ENCODE assay signal across 19 cellular contexts in the genomic region with DNA sequence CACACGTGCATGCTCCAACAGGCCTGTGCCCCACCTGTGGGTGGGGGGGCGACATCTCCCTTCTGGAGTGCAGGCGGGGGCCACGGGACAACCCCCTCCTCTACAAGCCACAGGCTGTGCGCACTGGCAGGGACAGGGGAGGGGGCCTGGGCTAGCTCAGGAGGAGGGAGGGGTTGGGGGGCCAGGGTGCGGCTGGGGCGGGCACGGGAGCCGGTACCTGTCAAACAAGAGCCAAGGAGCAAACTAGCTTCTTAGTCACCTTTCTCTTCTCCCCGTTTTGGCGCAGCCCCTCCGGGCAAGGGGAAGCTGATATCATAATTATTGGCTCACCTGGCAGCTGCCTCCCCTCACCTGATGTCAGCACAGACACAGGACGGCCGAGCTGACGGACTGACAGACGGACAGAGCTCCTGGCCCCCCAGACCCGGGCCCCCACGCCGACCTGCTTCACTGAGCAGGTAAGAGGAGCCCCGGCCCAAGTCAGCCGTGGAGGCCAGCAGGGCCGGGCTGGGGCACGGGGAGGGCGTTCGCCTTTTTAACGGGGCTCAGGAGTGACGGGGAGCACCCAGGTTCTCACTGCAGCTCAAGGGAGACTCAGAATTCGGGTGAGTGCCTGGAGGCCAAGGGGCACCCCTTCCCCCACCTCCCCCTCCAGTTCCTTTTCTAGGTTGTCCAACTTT. TPM values are rescaled to one million over a fixed set of nuclear protein-coding genes. Genes with fewer than 3 reads are reported as not detected.
"Had no signal": no experiment of that assay in that cellular context is flagged by ENCODE, and none has a peak within 500 bp of the region (broad histone marks: within the 10 kb centered on the region; RNA-seq: fewer than 3 reads in every experiment).

A gene with protein sequence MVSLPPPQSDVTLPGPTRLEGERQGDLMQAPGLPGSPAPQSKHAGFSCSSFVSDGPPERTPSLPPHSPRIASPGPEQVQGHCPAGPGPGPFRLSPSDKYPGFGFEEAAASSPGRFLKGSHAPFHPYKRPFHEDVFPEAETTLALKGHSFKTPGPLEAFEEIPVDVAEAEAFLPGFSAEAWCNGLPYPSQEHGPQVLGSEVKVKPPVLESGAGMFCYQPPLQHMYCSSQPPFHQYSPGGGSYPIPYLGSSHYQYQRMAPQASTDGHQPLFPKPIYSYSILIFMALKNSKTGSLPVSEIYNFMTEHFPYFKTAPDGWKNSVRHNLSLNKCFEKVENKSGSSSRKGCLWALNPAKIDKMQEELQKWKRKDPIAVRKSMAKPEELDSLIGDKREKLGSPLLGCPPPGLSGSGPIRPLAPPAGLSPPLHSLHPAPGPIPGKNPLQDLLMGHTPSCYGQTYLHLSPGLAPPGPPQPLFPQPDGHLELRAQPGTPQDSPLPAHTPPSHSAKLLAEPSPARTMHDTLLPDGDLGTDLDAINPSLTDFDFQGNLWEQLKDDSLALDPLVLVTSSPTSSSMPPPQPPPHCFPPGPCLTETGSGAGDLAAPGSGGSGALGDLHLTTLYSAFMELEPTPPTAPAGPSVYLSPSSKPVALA (plus strand): TSS at position 363 of the 680 bp plus-strand sequence. CDS start 17,622 bp downstream, outside the sequence.

- ATAC-seq: activated CD8-positive, alpha-beta memory T cell treated with anti-CD3 and anti-CD28 coated beads, Interleukin-2, amount 10 ng/mL, durations not matched to agents 7 days and 5 days; gastroesophageal sphincter; right cardiac atrium; stimulated activated memory B cell treated with anti-CD40 and anti-IgM and Interleukin-4, amounts not matched to agents 10 μg/mL and 1 μg/mL and 100 μg/mL, for 72 hours had no signal

- H3K27ac ChIP-seq: gastroesophageal sphincter, hepatocyte, neutrophil, transverse colon had no signal

- H3K4me1 ChIP-seq: breast epithelium had no signal

- H3K4me1 Mint-ChIP-seq: activated CD8-positive, alpha-beta memory T cell treated with anti-CD3 and anti-CD28 coated beads, Interleukin-2, amount 10 ng/mL, durations not matched to agents 7 days and 5 days; activated naive CD8-positive, alpha-beta T cell treated with anti-CD3 and anti-CD28 coated beads, Interleukin-2, amount 10 ng/mL, durations not matched to agents 7 days and 5 days had no signal

- H3K4me3 Mint-ChIP-seq: activated CD8-positive, alpha-beta memory T cell treated with anti-CD3 and anti-CD28 coated beads, Interleukin-2, amount 10 ng/mL, durations not matched to agents 7 days and 5 days; activated naive CD8-positive, alpha-beta T cell treated with anti-CD3 and anti-CD28 coated beads, Interleukin-2, amount 10 ng/mL, durations not matched to agents 7 days and 5 days; activated T-cell treated with anti-CD3 and anti-CD28 coated beads, Interleukin-2, amount 50 U/mL, for 24 hours; stimulated activated memory B cell treated with anti-CD40 and anti-IgM and Interleukin-4, amounts not matched to agents 10 μg/mL and 1 μg/mL and 100 μg/mL, for 72 hours; T-helper 2 cell treated with Interferon-gamma antibody and Interleukin-4, amounts not matched to agents 5 μg/mL and 100 μg/mL, for 36 hours had no signal

- H3K9me3 Mint-ChIP-seq: activated naive CD8-positive, alpha-beta T cell treated with anti-CD3 and anti-CD28 coated beads, Interleukin-2, amount 10 ng/mL, durations not matched to agents 7 days and 5 days; activated T-cell treated with anti-CD3 and anti-CD28 coated beads, Interleukin-2, amount 50 U/mL, for 24 hours; stimulated activated memory B cell treated with anti-CD40 and anti-IgM and Interleukin-4, amounts not matched to agents 10 μg/mL and 1 μg/mL and 100 μg/mL, for 72 hours; T-helper 2 cell treated with Interferon-gamma antibody and Interleukin-4, amounts not matched to agents 5 μg/mL and 100 μg/mL, for 36 hours had no signal

- H3K36me3 Mint-ChIP-seq: activated CD8-positive, alpha-beta memory T cell treated with anti-CD3 and anti-CD28 coated beads, Interleukin-2, amount 10 ng/mL, durations not matched to agents 7 days and 5 days; activated naive CD8-positive, alpha-beta T cell treated with anti-CD3 and anti-CD28 coated beads, Interleukin-2, amount 10 ng/mL, durations not matched to agents 7 days and 5 days; stimulated activated memory B cell treated with anti-CD40 and anti-IgM and Interleukin-4, amounts not matched to agents 10 μg/mL and 1 μg/mL and 100 μg/mL, for 72 hours had no signal

- H3K4me3 ChIP-seq: gastroesophageal sphincter, hepatocyte, lung, transverse colon had no signal

- H3K27ac Mint-ChIP-seq: activated CD8-positive, alpha-beta memory T cell treated with anti-CD3 and anti-CD28 coated beads, Interleukin-2, amount 10 ng/mL, durations not matched to agents 7 days and 5 days; activated T-cell treated with anti-CD3 and anti-CD28 coated beads, Interleukin-2, amount 50 U/mL, for 24 hours; progenitor cell of endocrine pancreas; stimulated activated memory B cell treated with anti-CD40 and anti-IgM and Interleukin-4, amounts not matched to agents 10 μg/mL and 1 μg/mL and 100 μg/mL, for 72 hours; T-helper 2 cell treated with Interferon-gamma antibody and Interleukin-4, amounts not matched to agents 5 μg/mL and 100 μg/mL, for 36 hours had no signal

- H3K27me3 ChIP-seq: hepatocyte had no signal

- H3K36me3 ChIP-seq: breast epithelium, gastroesophageal sphincter, neutrophil, transverse colon had no signal

- DNase-seq: activated CD4-positive, alpha-beta T cell treated with anti-CD3 and anti-CD28 coated beads for 1 hour; activated CD4-positive, alpha-beta T cell treated with anti-CD3 and anti-CD28 coated beads, Interleukin-2, amount 50 U/mL, for 48 hours; activated CD8-positive, alpha-beta memory T cell treated with anti-CD3 and anti-CD28 coated beads, Interleukin-2, amount 10 ng/mL, durations not matched to agents 7 days and 5 days; activated gamma-delta T cell; activated naive CD8-positive, alpha-beta T cell treated with anti-CD3 and anti-CD28 coated beads, Interleukin-2, amount 10 ng/mL, durations not matched to agents 7 days and 5 days; activated T-cell treated with anti-CD3 and anti-CD28 coated beads, Interleukin-2, amount 50 U/mL, for 24 hours; anterior cingulate cortex; midbrain; transverse colon had no signal

- H3K9me3 ChIP-seq: breast epithelium, gastroesophageal sphincter, neutrophil, transverse colon had no signal

RNA-seq across cellular contexts. Expression of the gene that starts here (rescaled TPM):
- total RNA-seq: activated CD8-positive, alpha-beta memory T cell treated with anti-CD3 and anti-CD28 coated beads, Interleukin-2, amount 10 ng/mL, durations not matched to agents 7 days and 5 days; activated naive CD8-positive, alpha-beta T cell treated with anti-CD3 and anti-CD28 coated beads, Interleukin-2, amount 10 ng/mL, durations not matched to agents 7 days and 5 days; fibroblast of lung; hepatocyte; right cardiac atrium had no signal
